ENCODE assay signal across 11 cellular contexts in genomic region chr11:119421351-119421750, GRCh38. TPM values are rescaled to one million over a fixed set of nuclear protein-coding genes. Genes with fewer than 3 reads are reported as not detected.
DNase-seq lines count a peak whose midpoint lies in the region; ATAC-seq and TF ChIP-seq lines count a peak whose summit lies in the region.
"Had no signal": no experiment of that assay in that cellular context is flagged by ENCODE, and none has a peak within 500 bp of the region (broad histone marks: within the 10 kb centered on the region; RNA-seq: fewer than 3 reads in every experiment).

No MANE protein-coding gene starts in this region.

- POLR2A ChIA-PET in activated CD4-positive, alpha-beta memory T cell treated with anti-CD3 and anti-CD28 coated beads for 36 hours (lab: Charles Lee): no interaction called here

- no peaks in the 10 kb centered on the region for H3K9me3 Mint-ChIP-seq in activated CD4-positive, alpha-beta memory T cell treated with anti-CD3 and anti-CD28 coated beads for 36 hours
- H3K9me3 Mint-ChIP-seq: central memory CD8-positive, alpha-beta T cell; natural killer cell treated with Interleukin-12 subunit alpha and Interleukin-12 subunit beta and Interleukin-15 and Interleukin-18, amount 100 ng/mL, for 72 hours had no signal

- WGBS in GM23248 (ENCODE audit: low coverage in 1 of 2, low lambda C conversion rate in 2 of 2, missing lambda C conversion rate in 2 of 2), 2 experiments: 21 to 22% methylated on average over 8 of the region's 8 CpGs
- WGBS in spleen, 5 donors: 41 to 61% (median 48%) methylated on average over 8 of the region's 8 CpGs
- WGBS in prostate gland: 56% methylated on average over 8 of the region's 8 CpGs

- DNase-seq in GM23248 (peak; percentile 47), spleen (no peak), prostate gland (ENCODE audit: low spot score) (no peak)
- no peak for DNase-seq in activated CD4-positive, alpha-beta memory T cell treated with anti-CD3 and anti-CD28 coated beads for 36 hours
- DNase-seq: uterus had no signal

- CTCF ChIA-PET in activated CD4-positive, alpha-beta memory T cell treated with anti-CD3 and anti-CD28 coated beads for 36 hours (lab: Charles Lee): interaction anchor here (1.4 kb wide), 1 partner anchor 54 kb away, joined by 3 read pairs; no protein-coding TSS in a partner anchor

- TF ChIP-seq POLR2A in spleen (IDR thresholded peaks at IDR 0.05) (no peak), prostate gland (IDR thresholded peaks at IDR 0.05) (no peak)

- H3K4me1 ChIP-seq in GM23248 (ENCODE audit: insufficient read depth) (peaks cover 49% of the 10 kb centered on the region), iPS-15b (ENCODE audit: control insufficient read depth, insufficient read depth, low read length) (peaks cover 24% of the 10 kb centered on the region), spleen (peaks cover 6 to 31% (median 20%) of the 10 kb centered on the region in 6 donors), prostate gland (replicated peaks) (no peaks in the 10 kb centered on the region)

- no peaks in the 10 kb centered on the region for H3K27me3 ChIP-seq in GM23248 (replicated peaks; ENCODE audit: insufficient read depth)
- H3K27me3 ChIP-seq in iPS-15b (ENCODE audit: control insufficient read depth, insufficient read depth, low read length): peaks cover 4% of the 10 kb centered on the region
- H3K27me3 ChIP-seq in spleen (replicated peaks in 1 of 7): peaks cover 0 to 70% (median 38%) of the 10 kb centered on the region in 7 donors
- peaks cover 7% of the 10 kb centered on the region for H3K27me3 ChIP-seq in prostate gland (replicated peaks; ENCODE audit: insufficient read depth)
- H3K27me3 ChIP-seq: uterus had no signal

- H3K4me3 ChIP-seq in GM23248: peak overlapping the region; percentile 98
- H3K4me3 ChIP-seq in iPS-15b (ENCODE audit: low read depth, low read length): peak overlapping the region; percentile 96
- peak overlapping the region in 6 of 8 donors; percentile 27 to 62 (median 35) for H3K4me3 ChIP-seq in spleen
- no peak overlapping the region for H3K4me3 ChIP-seq in prostate gland

- peaks cover 45% of the 10 kb centered on the region for H3K79me2 ChIP-seq in GM23248 (ENCODE audit: insufficient read depth)

- no peak overlapping the region for H2AFZ ChIP-seq in GM23248

- no peaks in the 10 kb centered on the region for H3K36me3 Mint-ChIP-seq in activated CD4-positive, alpha-beta memory T cell treated with anti-CD3 and anti-CD28 coated beads for 36 hours
- H3K36me3 Mint-ChIP-seq: natural killer cell treated with Interleukin-12 subunit alpha and Interleukin-12 subunit beta and Interleukin-15 and Interleukin-18, amount 100 ng/mL, for 72 hours had no signal

- peaks cover 25% of the 10 kb centered on the region for H3K4me1 Mint-ChIP-seq in activated CD4-positive, alpha-beta memory T cell treated with anti-CD3 and anti-CD28 coated beads for 36 hours (ENCODE audit: low read depth)

- intact Hi-C loops in spleen (cut with DNase I; ENCODE audit: low total_unique reads): no loop called here
- intact Hi-C loops in activated CD4-positive, alpha-beta memory T cell treated with anti-CD3 and anti-CD28 coated beads for 36 hours (cut with micrococcal nuclease): no loop called here
- intact Hi-C loops in prostate gland (cut with DNase I): no loop called here

- H3K9me3 ChIP-seq in GM23248 (ENCODE audit: low read depth): no peaks in the 10 kb centered on the region
- H3K9me3 ChIP-seq in iPS-15b (ENCODE audit: control insufficient read depth, insufficient read depth, low read length): no peaks in the 10 kb centered on the region
- H3K9me3 ChIP-seq in spleen: no peaks in the 10 kb centered on the region
- no peaks in the 10 kb centered on the region for H3K9me3 ChIP-seq in prostate gland
- H3K9me3 ChIP-seq: uterus had no signal

- peaks cover 18% of the 10 kb centered on the region; the same call in 1 of the 2 replicates for H3K36me3 ChIP-seq in GM23248 (ENCODE audit: low read depth)
- H3K36me3 ChIP-seq in iPS-15b (ENCODE audit: control insufficient read depth, insufficient read depth, low read length): peaks cover 25% of the 10 kb centered on the region
- H3K36me3 ChIP-seq in spleen: no peaks in the 10 kb centered on the region
- no peaks in the 10 kb centered on the region for H3K36me3 ChIP-seq in prostate gland
- H3K36me3 ChIP-seq: uterus had no signal

- H3K9me2 ChIP-seq in GM23248 (ENCODE audit: insufficient read depth): no peaks in the 10 kb centered on the region

- H4K20me1 ChIP-seq in GM23248 (ENCODE audit: insufficient read depth): no peaks in the 10 kb centered on the region; the same call in 1 of the 2 replicates

- H3K27ac ChIP-seq in GM23248 (peak overlapping the region; percentile 76), angular gyrus (ENCODE audit: low read depth, low read length) (peak overlapping the region; percentile 47), spleen (no peak overlapping the region), prostate gland (no peak overlapping the region)
- H3K27ac ChIP-seq: HL-60 had no signal

- TF ChIP-seq CTCF in spleen (IDR thresholded peaks at IDR 0.05 in 8 of 11, conservative IDR thresholded peaks at IDR 0.05 in 3 of 11) (no peak), prostate gland (IDR thresholded peaks at IDR 0.05) (no peak)

- peaks cover 46% of the 10 kb centered on the region for H3K27me3 Mint-ChIP-seq in activated CD4-positive, alpha-beta memory T cell treated with anti-CD3 and anti-CD28 coated beads for 36 hours

- peak overlapping the region; percentile 92 for H3K9ac ChIP-seq in GM23248
- H3K9ac ChIP-seq in iPS-15b (ENCODE audit: low read depth, low read length): peak overlapping the region; percentile 85

- peaks cover 41% of the 10 kb centered on the region for H3F3A ChIP-seq in GM23248 (ENCODE audit: insufficient read depth)

- in situ Hi-C loops in GM23248 (cut with MboI): no loop called here

- peak overlapping the region; percentile 78 for H3K4me2 ChIP-seq in GM23248 (ENCODE audit: unreplicated experiment)

- no peak overlapping the region for H3K27ac Mint-ChIP-seq in activated CD4-positive, alpha-beta memory T cell treated with anti-CD3 and anti-CD28 coated beads for 36 hours
- H3K27ac Mint-ChIP-seq: natural killer cell treated with Interleukin-12 subunit alpha and Interleukin-12 subunit beta and Interleukin-15 and Interleukin-18, amount 100 ng/mL, for 72 hours had no signal

- ATAC-seq in GM21619 (IDR thresholded peaks at IDR 0.05; ENCODE audit: unreplicated experiment): no peak
- ATAC-seq: natural killer cell treated with Interleukin-12 subunit alpha and Interleukin-12 subunit beta and Interleukin-15 and Interleukin-18, amount 100 ng/mL, for 72 hours had no signal

- H3K4me3 Mint-ChIP-seq in activated CD4-positive, alpha-beta memory T cell treated with anti-CD3 and anti-CD28 coated beads for 36 hours: no peak overlapping the region

RNA-seq across cellular contexts. Expression of gene THY1, which starts 1.6 kb away (rescaled TPM):
- total RNA-seq in GM23248 (2014; rRNA removed; shearing (Covaris generic)): 1,197 and 1,694 TPM in 2 replicates
- polyA plus RNA-seq in GM23248 (2016; fragmentation: Nextera tagmentation; extraction: Ambion mirVana) (1,640 and 1,703 TPM in 2 replicates), spleen (10 to 100 TPM in 1 of 3 donors, 1 to 10 TPM in 2; 6.1 to 11.7 (median 7.7) TPM)
- total RNA-seq in spleen (10 to 100 TPM in 6 of 7 donors, 1 to 10 TPM in 1; 7.1 to 29.4 (median 16.9) TPM), prostate gland (10 to 100 TPM in 1 of 2 donors, 1 to 10 TPM in 1; 3.3 to 39.7 TPM)
- 1 to 10 TPM; 5.4 to 6.9 TPM for total RNA-seq in activated CD4-positive, alpha-beta memory T cell treated with anti-CD3 and anti-CD28 coated beads for 36 hours
- total RNA-seq: natural killer cell treated with Interleukin-12 subunit alpha and Interleukin-12 subunit beta and Interleukin-15 and Interleukin-18, amount 100 ng/mL, for 72 hours had no signal

RNA-seq across cellular contexts. Expression of gene USP2, which starts 39.9 kb away (rescaled TPM):
- not detected in 2 replicates for total RNA-seq in GM23248 (2014; rRNA removed; shearing (Covaris generic))
- polyA plus RNA-seq in GM23248 (2016; fragmentation: Nextera tagmentation; extraction: Ambion mirVana) (0.30 and 0.33 TPM in 2 replicates), spleen (under 1 TPM; 0.15 to 0.58 (median 0.27) TPM)
- total RNA-seq in spleen (under 1 TPM; 0.28 to 0.88 (median 0.60) TPM), prostate gland (10 to 100 TPM in 1 of 2 donors, 1 to 10 TPM in 1; 2.3 to 10.8 TPM)
- 1 to 10 TPM; 1.4 to 2.2 TPM for total RNA-seq in activated CD4-positive, alpha-beta memory T cell treated with anti-CD3 and anti-CD28 coated beads for 36 hours
- total RNA-seq: natural killer cell treated with Interleukin-12 subunit alpha and Interleukin-12 subunit beta and Interleukin-15 and Interleukin-18, amount 100 ng/mL, for 72 hours had no signal

Comparison
In these comparisons a context has a peak if more than half of its experiments do, and no peak if none do; other contexts are left out.
1. H3K27ac ChIP-seq: peak in GM23248 (single experiment) and angular gyrus (single experiment); none in spleen (0 of 8) and prostate gland (0 of 2).
2. H3K4me3 ChIP-seq: peak in GM23248 (single experiment), iPS-15b (single experiment) and spleen (6 of 8); none in prostate gland (0 of 2).
3. RNA of gene THY1, which starts 1.6 kb away (total RNA-seq): 1,197 to 1,694 TPM in GM23248; 3.3 to 39.7 TPM in prostate gland, 7.1 to 29.4 TPM in spleen and 5.4 to 6.9 TPM in activated CD4-positive, alpha-beta memory T cell treated with anti-CD3 and anti-CD28 coated beads for 36 hours; every median in the first group is over 10 times any median in the second.